Comparison of ENCODE assay signal across 10 cellular contexts in genomic region chr14:66395300-66395699, GRCh38.
A peak's percentile ranks its signal among the peaks of the same experiment; 100 is the strongest.
DNase-seq lines count a peak whose midpoint lies in the region; ATAC-seq lines count a peak whose summit lies in the region.
"Had no signal": no experiment of that assay in that cellular context is flagged by ENCODE, and none has a peak within 500 bp of the region (broad histone marks: within the 10 kb centered on the region; RNA-seq: fewer than 3 reads in every experiment).

No MANE protein-coding gene starts in this region.

- H3K4me1 Mint-ChIP-seq in effector memory CD8-positive, alpha-beta T cell (ENCODE audit: low read depth in 2 of 2): peaks cover 2 to 4% of the 10 kb centered on the region in 2 donors

- no peaks in the 10 kb centered on the region for H3K9me3 Mint-ChIP-seq in effector memory CD8-positive, alpha-beta T cell

- H3K36me3 Mint-ChIP-seq in effector memory CD8-positive, alpha-beta T cell (ENCODE audit: insufficient read depth): no peaks in the 10 kb centered on the region

- H3K4me3 Mint-ChIP-seq in effector memory CD8-positive, alpha-beta T cell: no peak overlapping the region
- H3K4me3 Mint-ChIP-seq: HFFc6 had no signal

- ATAC-seq in GM18909 (IDR thresholded peaks at IDR 0.05; ENCODE audit: poor library complexity, unreplicated experiment) (peak; percentile 68), HG03196 (IDR thresholded peaks at IDR 0.05; ENCODE audit: unreplicated experiment) (no peak)
- ATAC-seq in effector memory CD8-positive, alpha-beta T cell (replicated peaks): peak; percentile 86

- H3K27ac Mint-ChIP-seq in effector memory CD8-positive, alpha-beta T cell: peak overlapping the region in 1 of 2 donors; percentile 52
- H3K27ac Mint-ChIP-seq: HFFc6 had no signal

- peak; percentile 81 for DNase-seq in DMS79 treated with DMSO at 0.1 percent for 48 hours (lab: John Stamatoyannopoulos, UW)
- DNase-seq in NCI-H2107 treated with DMSO at 0.1 percent for 48 hours (lab: John Stamatoyannopoulos, UW; ENCODE audit: unreplicated experiment): peak; percentile 73
- peak; percentile 3 to 7 (median 3) for DNase-seq in effector memory CD8-positive, alpha-beta T cell
- DNase-seq in medulla oblongata (ENCODE audit: extremely low spot score): no peak
- no peak for DNase-seq in Ammon's horn (ENCODE audit: low spot score)
- no peak for DNase-seq in stimulated activated CD8-positive, alpha-beta memory T cell treated with anti-CD3 and anti-CD28 coated beads, Interleukin-4, amount 100 ng/mL, for 48 hours
- DNase-seq: HFFc6; stimulated activated CD4-positive, alpha-beta T cell treated with anti-CD3 and anti-CD28 coated beads, Interleukin-15, amount 100 ng/mL, for 24 hours had no signal

- H3K27me3 Mint-ChIP-seq in effector memory CD8-positive, alpha-beta T cell: peaks cover 0 to 9% of the 10 kb centered on the region in 2 donors

Comparison
In these comparisons a context has a peak if more than half of its experiments do, and no peak if none do; other contexts are left out.
1. DNase-seq: peak in DMS79 treated with DMSO at 0.1 percent for 48 hours (single experiment), NCI-H2107 treated with DMSO at 0.1 percent for 48 hours (single experiment) and effector memory CD8-positive, alpha-beta T cell (3 of 3); none in medulla oblongata (single experiment), Ammon's horn (single experiment) and stimulated activated CD8-positive, alpha-beta memory T cell treated with anti-CD3 and anti-CD28 coated beads, Interleukin-4, amount 100 ng/mL, for 48 hours (single experiment).